ENCODE assay signal across 1 cellular context in the genomic region with DNA sequence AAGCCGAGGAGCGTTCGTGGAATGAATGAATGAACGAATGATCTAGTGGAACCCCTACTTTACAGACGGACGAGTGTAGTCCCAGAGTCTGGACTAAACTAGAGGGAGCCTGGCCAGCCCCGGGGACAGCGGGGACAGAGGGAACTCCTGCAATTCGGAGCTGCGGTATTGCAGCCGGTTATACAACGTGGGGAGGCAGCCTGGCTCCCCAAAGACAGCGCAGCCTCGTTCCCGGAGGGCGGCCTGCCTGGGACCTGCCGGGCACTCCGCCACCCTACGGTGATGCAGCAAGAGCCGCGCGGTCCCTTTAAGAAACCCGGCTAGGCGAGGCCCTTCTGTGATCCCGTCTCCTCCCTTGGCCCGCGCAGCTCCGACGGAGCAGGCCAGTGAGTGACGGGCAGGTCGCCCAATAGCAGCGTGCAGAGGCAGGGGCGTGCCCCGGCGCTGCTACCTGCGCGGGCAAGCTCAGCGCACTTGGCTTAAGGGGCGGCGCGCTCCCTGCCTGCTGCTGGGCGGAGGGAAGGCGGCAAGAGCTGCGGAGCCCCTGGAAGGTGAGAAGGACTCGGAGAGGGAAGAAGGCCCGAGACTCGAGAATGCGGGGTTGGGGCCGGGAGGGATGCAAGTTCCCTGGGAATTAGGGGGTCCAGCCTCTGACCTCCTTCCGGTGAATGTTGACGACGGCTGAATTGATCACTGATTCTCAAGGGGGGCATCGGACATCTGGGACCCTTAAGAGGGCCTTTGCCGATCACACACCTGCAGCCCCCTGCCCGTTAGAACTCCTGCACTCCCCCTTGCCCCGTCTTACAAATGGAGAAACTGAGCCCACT.
A peak's percentile ranks its signal among the peaks of the same experiment; 100 is the strongest.
TF ChIP-seq lines count a peak whose summit lies in the region.

A gene with protein sequence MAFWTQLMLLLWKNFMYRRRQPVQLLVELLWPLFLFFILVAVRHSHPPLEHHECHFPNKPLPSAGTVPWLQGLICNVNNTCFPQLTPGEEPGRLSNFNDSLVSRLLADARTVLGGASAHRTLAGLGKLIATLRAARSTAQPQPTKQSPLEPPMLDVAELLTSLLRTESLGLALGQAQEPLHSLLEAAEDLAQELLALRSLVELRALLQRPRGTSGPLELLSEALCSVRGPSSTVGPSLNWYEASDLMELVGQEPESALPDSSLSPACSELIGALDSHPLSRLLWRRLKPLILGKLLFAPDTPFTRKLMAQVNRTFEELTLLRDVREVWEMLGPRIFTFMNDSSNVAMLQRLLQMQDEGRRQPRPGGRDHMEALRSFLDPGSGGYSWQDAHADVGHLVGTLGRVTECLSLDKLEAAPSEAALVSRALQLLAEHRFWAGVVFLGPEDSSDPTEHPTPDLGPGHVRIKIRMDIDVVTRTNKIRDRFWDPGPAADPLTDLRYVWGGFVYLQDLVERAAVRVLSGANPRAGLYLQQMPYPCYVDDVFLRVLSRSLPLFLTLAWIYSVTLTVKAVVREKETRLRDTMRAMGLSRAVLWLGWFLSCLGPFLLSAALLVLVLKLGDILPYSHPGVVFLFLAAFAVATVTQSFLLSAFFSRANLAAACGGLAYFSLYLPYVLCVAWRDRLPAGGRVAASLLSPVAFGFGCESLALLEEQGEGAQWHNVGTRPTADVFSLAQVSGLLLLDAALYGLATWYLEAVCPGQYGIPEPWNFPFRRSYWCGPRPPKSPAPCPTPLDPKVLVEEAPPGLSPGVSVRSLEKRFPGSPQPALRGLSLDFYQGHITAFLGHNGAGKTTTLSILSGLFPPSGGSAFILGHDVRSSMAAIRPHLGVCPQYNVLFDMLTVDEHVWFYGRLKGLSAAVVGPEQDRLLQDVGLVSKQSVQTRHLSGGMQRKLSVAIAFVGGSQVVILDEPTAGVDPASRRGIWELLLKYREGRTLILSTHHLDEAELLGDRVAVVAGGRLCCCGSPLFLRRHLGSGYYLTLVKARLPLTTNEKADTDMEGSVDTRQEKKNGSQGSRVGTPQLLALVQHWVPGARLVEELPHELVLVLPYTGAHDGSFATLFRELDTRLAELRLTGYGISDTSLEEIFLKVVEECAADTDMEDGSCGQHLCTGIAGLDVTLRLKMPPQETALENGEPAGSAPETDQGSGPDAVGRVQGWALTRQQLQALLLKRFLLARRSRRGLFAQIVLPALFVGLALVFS (N-terminal part only) (plus strand): TSS at position 462 of the 830 bp plus-strand sequence. CDS start 1,255 bp downstream, outside the sequence.

TF ChIP-seq in HepG2, 621 proteins besides CTCF, POLR2A, EP300 and RAD21 (continued from another document and continues in another):
- TF ChIP-seq, protein P1, sequence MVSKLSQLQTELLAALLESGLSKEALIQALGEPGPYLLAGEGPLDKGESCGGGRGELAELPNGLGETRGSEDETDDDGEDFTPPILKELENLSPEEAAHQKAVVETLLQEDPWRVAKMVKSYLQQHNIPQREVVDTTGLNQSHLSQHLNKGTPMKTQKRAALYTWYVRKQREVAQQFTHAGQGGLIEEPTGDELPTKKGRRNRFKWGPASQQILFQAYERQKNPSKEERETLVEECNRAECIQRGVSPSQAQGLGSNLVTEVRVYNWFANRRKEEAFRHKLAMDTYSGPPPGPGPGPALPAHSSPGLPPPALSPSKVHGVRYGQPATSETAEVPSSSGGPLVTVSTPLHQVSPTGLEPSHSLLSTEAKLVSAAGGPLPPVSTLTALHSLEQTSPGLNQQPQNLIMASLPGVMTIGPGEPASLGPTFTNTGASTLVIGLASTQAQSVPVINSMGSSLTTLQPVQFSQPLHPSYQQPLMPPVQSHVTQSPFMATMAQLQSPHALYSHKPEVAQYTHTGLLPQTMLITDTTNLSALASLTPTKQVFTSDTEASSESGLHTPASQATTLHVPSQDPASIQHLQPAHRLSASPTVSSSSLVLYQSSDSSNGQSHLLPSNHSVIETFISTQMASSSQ (IDR thresholded peaks at IDR 0.05; ENCODE audit: low read depth) = no peak
- TF ChIP-seq, protein P1 (CRISPR knock-in tag; IDR thresholded peaks at IDR 0.05; ENCODE audit: borderline replicate concordance) = peak; percentile 41; the same call in 1 of the 2 replicates
- TF ChIP-seq MAZ (IDR thresholded peaks at IDR 0.05; ENCODE audit: borderline replicate concordance, low read depth, low read length) (no peak), MAZ (CRISPR knock-in tag; IDR thresholded peaks at IDR 0.05; ENCODE audit: low read depth) (peak; percentile 65; the same call in 1 of the 2 replicates), SIN3A (IDR thresholded peaks at IDR 0.05; ENCODE audit: borderline replicate concordance, low read depth, low read length) (peak; percentile 72; the same call in 1 of the 2 replicates), EZH2 (conservative IDR thresholded peaks at IDR 0.05; ENCODE audit: low read depth, low read length) (no peak), ZNF180 (CRISPR knock-in tag; IDR thresholded peaks at IDR 0.05; ENCODE audit: borderline replicate concordance, low read depth) (no peak), CBX5 (CRISPR knock-in tag; IDR thresholded peaks at IDR 0.05; ENCODE audit: borderline replicate concordance) (peak; percentile 48; the same call in 1 of the 2 replicates), ZEB1 (IDR thresholded peaks at IDR 0.05; ENCODE audit: insufficient replicate concordance, low read depth) (peak; percentile 37), ZNF780A (CRISPR knock-in tag; IDR thresholded peaks at IDR 0.05) (peak; percentile 44; the same call in 1 of the 2 replicates), ZNF337 (CRISPR knock-in tag; IDR thresholded peaks at IDR 0.05; ENCODE audit: borderline replicate concordance, low read depth) (0 out of 2 replicates have a peak, but pooled peaks have one; percentile 34), MXI1 (IDR thresholded peaks at IDR 0.05; ENCODE audit: borderline replicate concordance, low read depth, low read length) (peak; percentile 78; the same call in 2 of the 3 replicates), THAP11 (CRISPR knock-in tag; IDR thresholded peaks at IDR 0.05) (peak; percentile 75), ZBTB1 (CRISPR knock-in tag; IDR thresholded peaks at IDR 0.05; ENCODE audit: borderline replicate concordance) (no peak), ZNF768 (CRISPR knock-in tag; IDR thresholded peaks at IDR 0.05) (0 out of 2 replicates have a peak, but pooled peaks have one; percentile 8), ZMYM4 (CRISPR knock-in tag; IDR thresholded peaks at IDR 0.05) (peak; percentile 44; the same call in 1 of the 2 replicates), ZNF564 (CRISPR knock-in tag; IDR thresholded peaks at IDR 0.05) (0 out of 2 replicates have a peak, but pooled peaks have one; percentile 39), AGO2 (optimal IDR thresholded peaks at IDR 0.05; ENCODE audit: low read depth, low read length) (peak; percentile 83), GATAD1 (CRISPR knock-in tag; IDR thresholded peaks at IDR 0.05) (peak; percentile 67), SP4 (CRISPR knock-in tag; IDR thresholded peaks at IDR 0.05) (peak; percentile 88; the same call in 1 of the 2 replicates), BHLHE40 (IDR thresholded peaks at IDR 0.05; ENCODE audit: low read length) (peak; percentile 6; the same call in 1 of the 2 replicates), ZNF124 (CRISPR knock-in tag; IDR thresholded peaks at IDR 0.05) (0 out of 2 replicates have a peak, but pooled peaks have one; percentile 44), YEATS2 (CRISPR knock-in tag; IDR thresholded peaks at IDR 0.05; ENCODE audit: borderline replicate concordance) (peak; percentile 80), NAIF1 (CRISPR knock-in tag; IDR thresholded peaks at IDR 0.05; ENCODE audit: borderline replicate concordance) (peak; percentile 77; the same call in 1 of the 2 replicates), ZBTB38 (CRISPR knock-in tag; IDR thresholded peaks at IDR 0.05) (peak; percentile 26; the same call in 1 of the 2 replicates), TBX2 (CRISPR knock-in tag; IDR thresholded peaks at IDR 0.05; ENCODE audit: borderline replicate concordance) (peak; percentile 41), ZFX (CRISPR knock-in tag; IDR thresholded peaks at IDR 0.05; ENCODE audit: low read depth) (peak; percentile 68), MED1 (CRISPR knock-in tag; IDR thresholded peaks at IDR 0.05) (peak; percentile 27; the same call in 1 of the 2 replicates), ZC3H13 (CRISPR knock-in tag; IDR thresholded peaks at IDR 0.05) (peak; percentile 68; the same call in 1 of the 2 replicates), LCORL (IDR thresholded peaks at IDR 0.05) (no peak), LCORL (CRISPR knock-in tag; IDR thresholded peaks at IDR 0.05) (peak; percentile 52; the same call in 1 of the 2 replicates)
- TF ChIP-seq, protein P2, sequence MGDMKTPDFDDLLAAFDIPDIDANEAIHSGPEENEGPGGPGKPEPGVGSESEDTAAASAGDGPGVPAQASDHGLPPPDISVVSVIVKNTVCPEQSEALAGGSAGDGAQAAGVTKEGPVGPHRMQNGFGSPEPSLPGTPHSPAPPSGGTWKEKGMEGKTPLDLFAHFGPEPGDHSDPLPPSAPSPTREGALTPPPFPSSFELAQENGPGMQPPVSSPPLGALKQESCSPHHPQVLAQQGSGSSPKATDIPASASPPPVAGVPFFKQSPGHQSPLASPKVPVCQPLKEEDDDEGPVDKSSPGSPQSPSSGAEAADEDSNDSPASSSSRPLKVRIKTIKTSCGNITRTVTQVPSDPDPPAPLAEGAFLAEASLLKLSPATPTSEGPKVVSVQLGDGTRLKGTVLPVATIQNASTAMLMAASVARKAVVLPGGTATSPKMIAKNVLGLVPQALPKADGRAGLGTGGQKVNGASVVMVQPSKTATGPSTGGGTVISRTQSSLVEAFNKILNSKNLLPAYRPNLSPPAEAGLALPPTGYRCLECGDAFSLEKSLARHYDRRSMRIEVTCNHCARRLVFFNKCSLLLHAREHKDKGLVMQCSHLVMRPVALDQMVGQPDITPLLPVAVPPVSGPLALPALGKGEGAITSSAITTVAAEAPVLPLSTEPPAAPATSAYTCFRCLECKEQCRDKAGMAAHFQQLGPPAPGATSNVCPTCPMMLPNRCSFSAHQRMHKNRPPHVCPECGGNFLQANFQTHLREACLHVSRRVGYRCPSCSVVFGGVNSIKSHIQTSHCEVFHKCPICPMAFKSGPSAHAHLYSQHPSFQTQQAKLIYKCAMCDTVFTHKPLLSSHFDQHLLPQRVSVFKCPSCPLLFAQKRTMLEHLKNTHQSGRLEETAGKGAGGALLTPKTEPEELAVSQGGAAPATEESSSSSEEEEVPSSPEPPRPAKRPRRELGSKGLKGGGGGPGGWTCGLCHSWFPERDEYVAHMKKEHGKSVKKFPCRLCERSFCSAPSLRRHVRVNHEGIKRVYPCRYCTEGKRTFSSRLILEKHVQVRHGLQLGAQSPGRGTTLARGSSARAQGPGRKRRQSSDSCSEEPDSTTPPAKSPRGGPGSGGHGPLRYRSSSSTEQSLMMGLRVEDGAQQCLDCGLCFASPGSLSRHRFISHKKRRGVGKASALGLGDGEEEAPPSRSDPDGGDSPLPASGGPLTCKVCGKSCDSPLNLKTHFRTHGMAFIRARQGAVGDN (CRISPR knock-in tag; IDR thresholded peaks at IDR 0.05) = peak; percentile 83
- TF ChIP-seq, protein P3, sequence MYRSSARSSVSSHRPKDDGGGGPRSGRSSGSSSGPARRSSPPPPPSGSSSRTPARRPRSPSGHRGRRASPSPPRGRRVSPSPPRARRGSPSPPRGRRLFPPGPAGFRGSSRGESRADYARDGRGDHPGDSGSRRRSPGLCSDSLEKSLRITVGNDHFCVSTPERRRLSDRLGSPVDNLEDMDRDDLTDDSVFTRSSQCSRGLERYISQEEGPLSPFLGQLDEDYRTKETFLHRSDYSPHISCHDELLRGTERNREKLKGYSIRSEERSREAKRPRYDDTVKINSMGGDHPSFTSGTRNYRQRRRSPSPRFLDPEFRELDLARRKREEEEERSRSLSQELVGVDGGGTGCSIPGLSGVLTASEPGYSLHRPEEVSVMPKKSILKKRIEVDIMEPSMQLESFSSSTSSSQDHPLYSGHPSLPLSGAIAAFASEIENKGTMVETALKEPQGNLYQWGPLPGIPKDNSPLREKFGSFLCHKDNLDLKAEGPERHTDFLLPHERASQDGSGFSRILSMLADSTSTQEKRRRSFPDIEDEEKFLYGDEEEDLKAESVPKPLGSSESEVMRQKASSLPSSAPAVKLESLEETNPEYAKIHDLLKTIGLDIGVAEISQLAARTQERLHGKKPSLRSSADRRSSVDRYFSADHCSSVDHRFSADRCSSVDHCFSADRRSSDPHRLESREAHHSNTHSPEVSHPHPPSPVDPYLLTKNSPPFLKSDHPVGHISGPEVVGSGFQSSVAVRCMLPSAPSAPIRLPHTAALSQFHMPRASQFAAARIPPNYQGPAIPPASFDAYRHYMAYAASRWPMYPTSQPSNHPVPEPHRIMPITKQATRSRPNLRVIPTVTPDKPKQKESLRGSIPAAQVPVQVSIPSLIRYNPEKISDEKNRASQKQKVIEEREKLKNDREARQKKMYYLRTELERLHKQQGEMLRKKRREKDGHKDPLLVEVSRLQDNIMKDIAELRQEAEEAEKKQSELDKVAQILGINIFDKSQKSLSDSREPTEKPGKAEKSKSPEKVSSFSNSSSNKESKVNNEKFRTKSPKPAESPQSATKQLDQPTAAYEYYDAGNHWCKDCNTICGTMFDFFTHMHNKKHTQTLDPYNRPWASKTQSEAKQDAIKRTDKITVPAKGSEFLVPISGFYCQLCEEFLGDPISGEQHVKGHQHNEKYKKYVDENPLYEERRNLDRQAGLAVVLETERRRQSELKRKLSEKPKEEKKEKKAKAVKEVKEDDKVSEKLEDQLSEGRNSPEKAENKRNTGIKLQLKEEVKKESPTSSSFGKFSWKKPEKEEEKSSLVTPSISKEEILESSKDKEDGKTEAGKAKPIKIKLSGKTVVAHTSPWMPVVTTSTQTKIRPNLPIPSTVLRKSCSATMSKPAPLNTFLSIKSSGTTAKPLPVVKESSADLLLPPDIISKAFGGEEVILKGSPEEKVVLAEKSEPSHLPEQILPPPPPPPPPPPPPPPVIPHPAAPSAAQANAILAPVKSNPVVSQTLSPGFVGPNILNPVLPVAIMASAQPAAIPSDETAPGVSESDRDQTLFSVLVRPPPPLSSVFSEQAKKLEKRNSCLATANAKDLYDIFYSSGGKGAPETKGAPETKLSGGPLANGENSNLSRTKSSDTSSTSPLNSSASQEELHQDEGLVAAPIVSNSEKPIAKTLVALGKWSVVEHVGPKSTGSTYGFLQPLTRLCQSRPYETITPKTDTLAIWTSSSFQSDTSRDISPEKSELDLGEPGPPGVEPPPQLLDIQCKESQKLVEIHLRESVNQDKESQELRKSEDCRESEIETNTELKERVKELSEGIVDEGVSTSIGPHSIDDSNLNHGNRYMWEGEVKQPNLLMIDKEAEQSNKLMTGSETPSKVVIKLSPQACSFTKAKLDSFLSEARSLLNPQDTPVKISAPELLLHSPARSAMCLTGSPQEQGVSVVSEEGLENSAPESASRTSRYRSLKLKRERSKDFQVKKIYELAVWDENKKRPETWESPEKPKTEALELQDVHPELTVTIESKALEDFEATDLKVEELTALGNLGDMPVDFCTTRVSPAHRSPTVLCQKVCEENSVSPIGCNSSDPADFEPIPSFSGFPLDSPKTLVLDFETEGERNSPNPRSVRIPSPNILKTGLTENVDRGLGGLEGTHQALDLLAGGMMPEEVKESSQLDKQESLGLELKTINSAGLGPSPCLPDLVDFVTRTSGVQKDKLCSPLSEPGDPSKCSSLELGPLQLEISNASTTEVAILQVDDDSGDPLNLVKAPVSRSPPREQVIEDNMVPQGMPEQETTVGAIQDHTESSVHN (CRISPR knock-in tag; IDR thresholded peaks at IDR 0.05) = 0 out of 2 replicates have a peak, but pooled peaks have one; percentile 38
